ENCODE assay signal across 16 cellular contexts in the genomic region with DNA sequence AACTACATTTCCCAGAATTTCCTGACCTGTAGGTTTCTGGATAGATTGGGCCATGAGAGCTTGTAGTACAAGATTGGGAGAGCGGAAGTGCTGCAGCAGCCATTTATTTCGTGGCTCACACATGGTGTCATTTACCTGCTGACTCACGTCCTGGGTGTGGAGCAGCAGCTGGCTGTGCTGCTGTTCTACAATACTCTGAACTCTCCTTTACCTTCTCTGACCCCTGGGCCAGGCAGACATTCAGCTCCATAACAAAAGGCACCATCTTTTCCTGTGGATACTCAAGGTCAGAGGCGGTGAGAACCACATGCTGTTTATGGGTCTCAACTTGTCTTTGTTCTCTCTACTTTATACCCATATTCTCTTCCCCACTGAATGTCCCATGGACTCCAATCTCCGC.
DNase-seq lines count a peak whose midpoint lies in the region; ATAC-seq and TF ChIP-seq lines count a peak whose summit lies in the region.
"Had no signal": no experiment of that assay in that cellular context is flagged by ENCODE, and none has a peak within 500 bp of the region (broad histone marks: within the 10 kb centered on the region; RNA-seq: fewer than 3 reads in every experiment).

No MANE protein-coding gene starts in this region.

- TF ChIP-seq CTCF in Calu3 (IDR thresholded peaks at IDR 0.05; ENCODE audit: unreplicated experiment) = no peak

- peaks cover 35% of the 10 kb centered on the region for H3K4me1 Mint-ChIP-seq in Calu3 (ENCODE audit: low read depth, unreplicated experiment)

- no peak overlapping the region for H3K4me3 Mint-ChIP-seq in Calu3 (ENCODE audit: low read depth, unreplicated experiment)

- no peaks in the 10 kb centered on the region for H3K27me3 Mint-ChIP-seq in Calu3 (ENCODE audit: unreplicated experiment)

- ATAC-seq in GM19351 (IDR thresholded peaks at IDR 0.05; ENCODE audit: unreplicated experiment) = no peak

- peak; percentile 36 for DNase-seq in Calu3
- peak; percentile 69 for DNase-seq in HPDE6-E6E7 (ENCODE audit: extremely low spot score)
- peak; percentile 33 for DNase-seq in SW480 (ENCODE audit: low spot score)
- DNase-seq in iPS-NIHi11 (ENCODE audit: low spot score) = peak; percentile 15
- DNase-seq in activated naive CD4-positive, alpha-beta T cell treated with Interleukin-2 at 50 U/mL for 16 hours = no peak
- DNase-seq in activated CD4-positive, alpha-beta T cell treated with anti-CD3 and anti-CD28 coated beads, Interleukin-2, amount 50 U/mL, for 48 hours = no peak
- DNase-seq in T-helper 1 cell = no peak
- DNase-seq: amygdala; cortex of kidney; NCI-H187; NCI-H524; stimulated activated CD4-positive, alpha-beta T cell treated with anti-CD3 and anti-CD28 coated beads, Interleukin-12 subunit alpha, Interleukin-12 subunit beta, amount 100 ng/mL, for 4 hours; stimulated activated naive CD4-positive, alpha-beta T cell treated with Interleukin-2 at 50 U/mL for 16 hours; uterus had no signal

- intact Hi-C loops in Calu3 (cut with micrococcal nuclease; ENCODE audit: unreplicated experiment) = no loop called here

- CTCF ChIA-PET in Calu3 (lab: Charles Lee) = no interaction called here

- no TSS peak for BruUV-seq in Calu3 (replicated peaks; lab: Mats Ljungman, UMichigan)

- no peaks in the 10 kb centered on the region for H3K36me3 Mint-ChIP-seq in Calu3 (ENCODE audit: insufficient read depth, unreplicated experiment)

- peaks cover 7% of the 10 kb centered on the region for H3K9me3 Mint-ChIP-seq in Calu3 (ENCODE audit: low read depth, unreplicated experiment)

- peak overlapping the region; percentile 60 for H3K27ac Mint-ChIP-seq in Calu3 (ENCODE audit: unreplicated experiment)
- H3K27ac Mint-ChIP-seq: activated T-helper 2 cell treated with anti-CD3 and anti-CD28 coated beads, Interferon-gamma antibody, Interleukin-2, Interleukin-4, amounts not matched to agents 10 μg/mL and 5 μg/mL and 100 μg/mL, durations not matched to agents 14 hours and 24 hours and 36 hours had no signal

Comparison
In these comparisons a context has a peak if more than half of its experiments do, and no peak if none do; other contexts are left out.
1. DNase-seq: peak in Calu3 (single experiment), HPDE6-E6E7 (single experiment), SW480 (single experiment) and iPS-NIHi11 (single experiment); none in activated naive CD4-positive, alpha-beta T cell treated with Interleukin-2 at 50 U/mL for 16 hours (single experiment), activated CD4-positive, alpha-beta T cell treated with anti-CD3 and anti-CD28 coated beads, Interleukin-2, amount 50 U/mL, for 48 hours (0 of 2) and T-helper 1 cell (0 of 5).